Comparison of ENCODE assay signal across 8 cellular contexts in genomic region chr3:141308588-141309218, GRCh38. TPM values are rescaled to one million over a fixed set of nuclear protein-coding genes. Genes with fewer than 3 reads are reported as not detected.
DNase-seq lines count a peak whose midpoint lies in the region; ATAC-seq and TF ChIP-seq lines count a peak whose summit lies in the region.

No MANE protein-coding gene starts in this region.

- H3K27ac ChIP-seq in naive thymus-derived CD4-positive, alpha-beta T cell (ENCODE audit: low read depth, low read length): peak overlapping the region; percentile 72

- H3K27me3 Mint-ChIP-seq in naive thymus-derived CD4-positive, alpha-beta T cell: no peaks in the 10 kb centered on the region

- peaks cover 35 to 59% of the 10 kb centered on the region in 2 donors for H3K4me1 ChIP-seq in naive thymus-derived CD4-positive, alpha-beta T cell (ENCODE audit: control insufficient read depth in 2 of 2, insufficient read depth in 2 of 2, low read length in 2 of 2)

- CTCF ChIA-PET in naive thymus-derived CD4-positive, alpha-beta T cell (lab: Charles Lee): interaction anchor here (1.0 to 11.1 kb wide), 4 partner anchors 8 to 148 kb away, joined by 5 to 161 read pairs (median 59); partner anchors contain the start of gene PXYLP1

- POLR2A ChIA-PET in naive thymus-derived CD4-positive, alpha-beta T cell (lab: Charles Lee): interaction anchor here (0.7 to 7.2 kb wide), 9 partner anchors 10 to 144 kb away, joined by 3 to 61 read pairs (median 5); partner anchors contain the start of gene PXYLP1

- no peak for TF ChIP-seq CTCF in lower leg skin (IDR thresholded peaks at IDR 0.05)

- no peaks in the 10 kb centered on the region for H3K36me3 ChIP-seq in naive thymus-derived CD4-positive, alpha-beta T cell (ENCODE audit: control insufficient read depth in 2 of 3, insufficient read depth in 3 of 3, low read length in 3 of 3)

- H3K27me3 ChIP-seq in naive thymus-derived CD4-positive, alpha-beta T cell (ENCODE audit: control insufficient read depth in 2 of 2, insufficient read depth in 2 of 2, low read length in 2 of 2): no peaks in the 10 kb centered on the region

- no peak for ATAC-seq in naive thymus-derived CD4-positive, alpha-beta T cell
- ATAC-seq in GM18870 (IDR thresholded peaks at IDR 0.05; ENCODE audit: unreplicated experiment): no peak

- peaks cover 44 to 91% (median 83%) of the 10 kb centered on the region in 7 donors for H3K4me1 Mint-ChIP-seq in naive thymus-derived CD4-positive, alpha-beta T cell

- intact Hi-C loops in naive thymus-derived CD4-positive, alpha-beta T cell (cut with micrococcal nuclease): loop anchor here in 1 of 2 donors (10.0 kb wide), 1 partner anchor 364 kb away; the partner anchor contains the start of gene SLC25A36
- intact Hi-C loops in lower leg skin (cut with DNase I; ENCODE audit: low total_unique reads): loop anchor here (5.0 to 10.0 kb wide), 2 partner anchors 256 to 989 kb away; no protein-coding TSS in a partner anchor

- peak overlapping the region; percentile 18 to 97 (median 93) for H3K27ac Mint-ChIP-seq in naive thymus-derived CD4-positive, alpha-beta T cell

- H3K9me3 ChIP-seq in naive thymus-derived CD4-positive, alpha-beta T cell (ENCODE audit: control insufficient read depth in 2 of 3, low read length in 3 of 3): no peaks in the 10 kb centered on the region

- WGBS in lower leg skin, 2 donors: 39 to 62% methylated on average over 13 of the region's 13 CpGs

- H3K9me3 Mint-ChIP-seq in naive thymus-derived CD4-positive, alpha-beta T cell: no peaks in the 10 kb centered on the region

- H3K4me3 ChIP-seq in naive thymus-derived CD4-positive, alpha-beta T cell (ENCODE audit: low read length): no peak overlapping the region
- no peak overlapping the region for H3K4me3 ChIP-seq in lower leg skin (ENCODE audit: low read depth, poor library complexity, severe bottlenecking)

- peak overlapping the region; percentile 21 to 75 (median 42) for H3K4me3 Mint-ChIP-seq in naive thymus-derived CD4-positive, alpha-beta T cell

- DNase-seq in 8988T: peak; percentile 90
- peak; percentile 74 for DNase-seq in GM03348 (ENCODE audit: low spot score)
- peak; percentile 78 for DNase-seq in NCI-H82 treated with DMSO at 0.1 percent for 48 hours (lab: John Stamatoyannopoulos, UW; ENCODE audit: unreplicated experiment)
- DNase-seq in ecto neural progenitor cell (ENCODE audit: low spot score): peak; percentile 76
- DNase-seq in naive thymus-derived CD4-positive, alpha-beta T cell: no peak
- DNase-seq in lower leg skin (ENCODE audit: low spot score in 2 of 2): no peak
- DNase-seq in DMS79 (lab: John Stamatoyannopoulos, UW): no peak

- no peak for TF ChIP-seq POLR2A in lower leg skin (IDR thresholded peaks at IDR 0.05)

- peaks cover 0 to 13% (median 0%) of the 10 kb centered on the region in 5 donors for H3K36me3 Mint-ChIP-seq in naive thymus-derived CD4-positive, alpha-beta T cell

RNA-seq across cellular contexts. Expression of gene ZBTB38, which starts 59.6 kb away (rescaled TPM):
- total RNA-seq in naive thymus-derived CD4-positive, alpha-beta T cell: 10 to 100 TPM; 25.0 to 58.3 (median 35.8) TPM
- polyA plus RNA-seq in naive thymus-derived CD4-positive, alpha-beta T cell: 10 to 100 TPM; 56.3 to 70.5 TPM
- 100 to 1,000 TPM in 1 of 4 donors, 10 to 100 TPM in 3; 46.8 to 104 (median 72.6) TPM for total RNA-seq in lower leg skin

Comparison
In these comparisons a context has a peak if more than half of its experiments do, and no peak if none do; other contexts are left out.
1. DNase-seq: peak in 8988T (single experiment), GM03348 (single experiment), NCI-H82 treated with DMSO at 0.1 percent for 48 hours (single experiment) and ecto neural progenitor cell (single experiment); none in naive thymus-derived CD4-positive, alpha-beta T cell (0 of 9), lower leg skin (0 of 2) and DMS79 (single experiment).